ENCODE assay signal across 19 cellular contexts in the genomic region with DNA sequence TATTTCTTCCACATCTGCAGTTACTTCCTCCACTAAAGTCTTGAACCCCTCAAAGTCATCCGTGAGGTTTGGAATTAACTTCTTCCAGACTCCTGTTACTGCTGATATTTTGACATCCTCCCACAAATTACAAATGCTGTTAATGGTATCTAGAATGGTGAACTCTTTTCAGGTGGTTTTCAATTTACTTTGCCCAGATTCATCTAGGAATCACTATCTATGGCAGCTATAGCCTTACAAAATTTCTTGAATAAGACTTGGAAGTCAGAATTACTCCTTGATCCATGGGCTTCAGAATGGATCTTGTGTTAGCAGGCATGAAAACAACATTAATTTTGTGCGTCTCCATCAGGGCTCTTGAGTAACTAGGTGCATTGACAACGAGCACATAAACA. TPM values are rescaled to one million over a fixed set of nuclear protein-coding genes. Genes with fewer than 3 reads are reported as not detected.
DNase-seq lines count a peak whose midpoint lies in the region; ATAC-seq and TF ChIP-seq lines count a peak whose summit lies in the region.
"Had no signal": no experiment of that assay in that cellular context is flagged by ENCODE, and none has a peak within 500 bp of the region (broad histone marks: within the 10 kb centered on the region; RNA-seq: fewer than 3 reads in every experiment).

No MANE protein-coding gene starts in this region.

- no peaks in the 10 kb centered on the region for H3K27me3 Mint-ChIP-seq in type B pancreatic cell
- peaks cover 2% of the 10 kb centered on the region for H3K27me3 Mint-ChIP-seq in activated T-cell treated with anti-CD3 and anti-CD28 coated beads, Interleukin-2, amount 50 U/mL, for 4 hours (ENCODE audit: low read depth)

- in situ Hi-C loops in IMR-90 (cut with MboI; ENCODE audit: low sequenced_read_pairs), result loop anchor here (25.0 kb wide), 1 partner anchor 680 kb away; no protein-coding TSS in a partner anchor

- CTCF ChIA-PET in IMR-90 (lab: Yijun Ruan, JAX), result no interaction called here

- no peaks in the 10 kb centered on the region for H3K36me3 Mint-ChIP-seq in type B pancreatic cell
- no peaks in the 10 kb centered on the region for H3K36me3 Mint-ChIP-seq in activated T-cell treated with anti-CD3 and anti-CD28 coated beads, Interleukin-2, amount 50 U/mL, for 4 hours (ENCODE audit: insufficient read depth)
- H3K36me3 Mint-ChIP-seq: activated naive CD4-positive, alpha-beta T cell treated with anti-CD3 and anti-CD28 coated beads, Interleukin-2, amount 50 U/mL, for 72 hours had no signal

- H3K4me1 ChIP-seq in IMR-90 (ENCODE audit: control insufficient read depth, insufficient read depth, low read length) (peaks cover 28% of the 10 kb centered on the region), ascending aorta (peaks cover 17 to 66% of the 10 kb centered on the region in 2 donors), right lobe of liver (peaks cover 5 to 94% (median 48%) of the 10 kb centered on the region in 4 donors)

- intact Hi-C loops in IMR-90 (cut with micrococcal nuclease) (no loop called here), ascending aorta (cut with DNase I) (no loop called here), right lobe of liver (cut with DNase I) (no loop called here)

- H3K27ac Mint-ChIP-seq in type B pancreatic cell, result peak overlapping the region; percentile 24
- H3K27ac Mint-ChIP-seq: activated naive CD4-positive, alpha-beta T cell treated with anti-CD3 and anti-CD28 coated beads, Interleukin-2, amount 50 U/mL, for 72 hours; activated T-helper 1 cell treated with anti-CD3 and anti-CD28 coated beads, Interleukin-12 subunit alpha, Interleukin-12 subunit beta, Interleukin-2, Interleukin-4 antibody, amounts not matched to agents 30 ng/mL and 10 ng/mL and 1 ng/mL, durations not matched to agents 14 hours and 24 hours and 36 hours; B cell had no signal

- H3K4me3 ChIP-seq in IMR-90 (ENCODE audit: insufficient read depth, low read depth, low read length), result no peak overlapping the region
- no peak overlapping the region for H3K4me3 ChIP-seq in ascending aorta
- H3K4me3 ChIP-seq in right lobe of liver, result no peak overlapping the region

- H3K9ac ChIP-seq in IMR-90 (ENCODE audit: low read depth, low read length), result no peak overlapping the region
- H3K9ac ChIP-seq: KMS-11 had no signal

- peaks cover 26% of the 10 kb centered on the region for H3K9me1 ChIP-seq in IMR-90 (ENCODE audit: insufficient read depth, low read length)

- no peak overlapping the region for H3K4me2 ChIP-seq in IMR-90 (ENCODE audit: low read depth, low read length)
- H3K4me2 ChIP-seq: KMS-11 had no signal

- ATAC-seq in IMR-90 (ENCODE audit: low read depth) (no peak), right lobe of liver (no peak)
- ATAC-seq in activated T-cell treated with anti-CD3 and anti-CD28 coated beads, Interleukin-2, amount 50 U/mL, for 4 hours, result no peak
- ATAC-seq: activated naive CD4-positive, alpha-beta T cell treated with anti-CD3 and anti-CD28 coated beads, Interleukin-2, amount 50 U/mL, for 72 hours; left ventricle myocardium superior had no signal

- WGBS in IMR-90 (ENCODE audit: extremely low coverage in 2 of 2, insufficient read length in 1 of 2), 2 experiments, result 100% methylated on average over 2 of the region's 3 CpGs; no CpG with 5 or more reads in 1 of the 2 experiments
- 69% methylated on average over 3 of the region's 3 CpGs for WGBS in right lobe of liver (ENCODE audit: insufficient coverage, low coverage, low lambda C conversion rate, missing lambda C conversion rate)

- no peak overlapping the region for H2AK5ac ChIP-seq in IMR-90 (ENCODE audit: low read depth, low read length)

- peak overlapping the region; percentile 54 for H2BK5ac ChIP-seq in IMR-90 (ENCODE audit: low read depth, low read length, poor library complexity, severe bottlenecking)

- H4K8ac ChIP-seq in IMR-90 (ENCODE audit: low read depth in 2 of 2, low read length in 2 of 2), result no peak overlapping the region

- TF ChIP-seq RAD21 in IMR-90 (IDR thresholded peaks at IDR 0.05; ENCODE audit: low read length), result no peak

- H3K36me3 ChIP-seq in IMR-90 (ENCODE audit: control insufficient read depth, insufficient read depth, low read length), result peaks cover 3% of the 10 kb centered on the region; the same call in 1 of the 2 replicates
- peaks cover 0 to 4% of the 10 kb centered on the region in 2 donors for H3K36me3 ChIP-seq in ascending aorta
- H3K36me3 ChIP-seq in right lobe of liver, result no peaks in the 10 kb centered on the region
- H3K36me3 ChIP-seq: neutrophil had no signal

- TF ChIP-seq CTCF in IMR-90 (conservative IDR thresholded peaks at IDR 0.05; ENCODE audit: low read depth, low read length), result no peak
- TF ChIP-seq CTCF in ascending aorta (IDR thresholded peaks at IDR 0.05), result no peak
- no peak for TF ChIP-seq CTCF in right lobe of liver (IDR thresholded peaks at IDR 0.05)
- TF ChIP-seq CTCF in type B pancreatic cell (conservative IDR thresholded peaks at IDR 0.05), result no peak

- BruUV-seq in IMR-90 (replicated peaks; lab: Mats Ljungman, UMichigan), result no TSS peak

- H3K4me3 Mint-ChIP-seq in type B pancreatic cell, result no peak overlapping the region
- no peak overlapping the region for H3K4me3 Mint-ChIP-seq in activated T-cell treated with anti-CD3 and anti-CD28 coated beads, Interleukin-2, amount 50 U/mL, for 4 hours
- H3K4me3 Mint-ChIP-seq: activated T-helper 1 cell treated with anti-CD3 and anti-CD28 coated beads, Interleukin-12 subunit alpha, Interleukin-12 subunit beta, Interleukin-2, Interleukin-4 antibody, amounts not matched to agents 30 ng/mL and 10 ng/mL and 1 ng/mL, durations not matched to agents 14 hours and 24 hours and 36 hours; B cell had no signal

- H2AK9ac ChIP-seq in IMR-90 (replicated peaks; ENCODE audit: low read depth, low read length, poor library complexity), result no peak overlapping the region

- dilution Hi-C loops in IMR-90 (cut with HindIII; ENCODE audit: low sequenced_read_pairs, unreplicated experiment), result no loop called here

- H4K91ac ChIP-seq in IMR-90 (ENCODE audit: insufficient read depth, low read depth, low read length), result no peak overlapping the region

- no peak for TF ChIP-seq POLR2A in IMR-90 (IDR thresholded peaks at IDR 0.05; ENCODE audit: low read depth, low read length)
- no peak for TF ChIP-seq POLR2A in right lobe of liver (IDR thresholded peaks at IDR 0.05)

- H3K18ac ChIP-seq in IMR-90 (ENCODE audit: low read depth, low read length), result no peak overlapping the region

- no peak overlapping the region for H2BK15ac ChIP-seq in IMR-90 (ENCODE audit: low read depth, low read length)

- no peak overlapping the region; the same call in 1 of the 2 replicates for H3K4ac ChIP-seq in IMR-90 (ENCODE audit: low read depth, low read length)

- DNase-seq in IMR-90, result no peak
- no peak for DNase-seq in ascending aorta (ENCODE audit: low spot score in 2 of 2)
- no peak for DNase-seq in right lobe of liver
- DNase-seq in type B pancreatic cell (ENCODE audit: extremely low spot score, unreplicated experiment), result no peak
- no peak for DNase-seq in activated T-cell treated with anti-CD3 and anti-CD28 coated beads, Interleukin-2, amount 50 U/mL, for 4 hours
- no peak for DNase-seq in mucosa of gallbladder (ENCODE audit: low spot score)
- DNase-seq in NCI-H2196 treated with DMSO at 0.1 percent for 48 hours (lab: John Stamatoyannopoulos, UW; ENCODE audit: unreplicated experiment), result no peak
- DNase-seq: COR-L47; DND-41; left ventricle myocardium superior; NCI-H1092; NCI-H2081; NK-92 treated with Interleukin-12 subunit alpha and Interleukin-12 subunit beta, amount 100 ng/mL, for 24 hours; stimulated activated CD4-positive, alpha-beta T cell treated with anti-CD3 and anti-CD28 coated beads, Interleukin-12 subunit alpha, Interleukin-12 subunit beta, amount 100 ng/mL, for 4 hours had no signal

- H3K27ac ChIP-seq in IMR-90 (ENCODE audit: insufficient read depth, low read length), result no peak overlapping the region
- H3K27ac ChIP-seq in ascending aorta, result peak overlapping the region; percentile 94 to 95
- H3K27ac ChIP-seq in right lobe of liver, result peak overlapping the region; percentile 15 to 80 (median 66)
- H3K27ac ChIP-seq: KMS-11, neutrophil had no signal

- H3K23ac ChIP-seq in IMR-90 (ENCODE audit: low read depth, low read length), result no peak overlapping the region

- H2BK20ac ChIP-seq in IMR-90 (ENCODE audit: low read depth, low read length), result no peak overlapping the region

- no peak overlapping the region for H4K5ac ChIP-seq in IMR-90 (ENCODE audit: low read depth, low read length)

- peaks cover 25 to 81% of the 10 kb centered on the region in 2 experiments; a peak in 3 of 4 replicates for H3K79me1 ChIP-seq in IMR-90 (ENCODE audit: low read depth in 1 of 2, low read length in 2 of 2)

- no peak overlapping the region for H3K56ac ChIP-seq in IMR-90 (ENCODE audit: extremely low read depth, insufficient read depth, low read length)

- H3K27me3 ChIP-seq in IMR-90 (ENCODE audit: control insufficient read depth, insufficient read depth, low read length), result no peaks in the 10 kb centered on the region
- H3K27me3 ChIP-seq in ascending aorta, result no peaks in the 10 kb centered on the region
- H3K27me3 ChIP-seq in right lobe of liver, result no peaks in the 10 kb centered on the region

- no peak overlapping the region for H2AFZ ChIP-seq in IMR-90 (replicated peaks; ENCODE audit: low read length, poor library complexity)

- peaks cover 96% of the 10 kb centered on the region for H4K20me1 ChIP-seq in IMR-90 (ENCODE audit: insufficient read depth, low read length)

- H3K14ac ChIP-seq in IMR-90 (replicated peaks; ENCODE audit: low read depth, low read length), result no peak overlapping the region

- H3K4me1 Mint-ChIP-seq in type B pancreatic cell (ENCODE audit: unreplicated experiment), result peaks cover 22% of the 10 kb centered on the region
- H3K4me1 Mint-ChIP-seq in activated T-cell treated with anti-CD3 and anti-CD28 coated beads, Interleukin-2, amount 50 U/mL, for 4 hours (ENCODE audit: low read depth), result peaks cover 4% of the 10 kb centered on the region
- H3K4me1 Mint-ChIP-seq: B cell had no signal

- no peaks in the 10 kb centered on the region for H3K9me3 Mint-ChIP-seq in type B pancreatic cell
- H3K9me3 Mint-ChIP-seq in activated T-cell treated with anti-CD3 and anti-CD28 coated beads, Interleukin-2, amount 50 U/mL, for 4 hours, result no peaks in the 10 kb centered on the region
- H3K9me3 Mint-ChIP-seq: activated naive CD4-positive, alpha-beta T cell treated with anti-CD3 and anti-CD28 coated beads, Interleukin-2, amount 50 U/mL, for 72 hours; activated T-helper 1 cell treated with anti-CD3 and anti-CD28 coated beads, Interleukin-12 subunit alpha, Interleukin-12 subunit beta, Interleukin-2, Interleukin-4 antibody, amounts not matched to agents 30 ng/mL and 10 ng/mL and 1 ng/mL, durations not matched to agents 14 hours and 24 hours and 36 hours had no signal

- POLR2A ChIA-PET in IMR-90 (lab: Charles Lee; ENCODE audit: unreplicated experiment), result no interaction called here

- no peak overlapping the region for H2BK120ac ChIP-seq in IMR-90 (ENCODE audit: low read depth, low read length)

- H3K9me3 ChIP-seq in IMR-90 (ENCODE audit: control insufficient read depth, insufficient read depth, low read length) (no peaks in the 10 kb centered on the region), ascending aorta (no peaks in the 10 kb centered on the region), right lobe of liver (no peaks in the 10 kb centered on the region)
- H3K9me3 ChIP-seq: neutrophil had no signal

RNA-seq across cellular contexts. Expression of gene EPAS1, which starts 19.9 kb away (rescaled TPM):
- total RNA-seq in IMR-90 (2012; rRNA removed) (21.9 and 40.7 TPM in 2 replicates), ascending aorta (1,738 TPM), right lobe of liver (100 to 1,000 TPM; 101 to 232 (median 170) TPM), type B pancreatic cell (ENCODE audit: low replicate concordance) (59.8 and 362 TPM in 2 replicates), mucosa of gallbladder (221 TPM)
- 103 and 120 TPM in 2 replicates for polyA plus RNA-seq in IMR-90 (2012; rRNA removed)
- 117 and 156 TPM in 2 replicates for polyA plus RNA-seq in IMR-90 (2012; cell fraction: cytosol; rRNA removed)
- 108 and 158 TPM in 2 replicates for polyA plus RNA-seq in IMR-90 (2012; cell fraction: nucleus; rRNA removed; ENCODE audit: low replicate concordance)
- total RNA-seq in activated T-cell treated with anti-CD3 and anti-CD28 coated beads, Interleukin-2, amount 50 U/mL, for 4 hours, result 10 to 100 TPM in 1 of 3 donors, 1 to 10 TPM in 2; 7.0 to 15.5 (median 7.0) TPM
